ENCODE assay signal across 21 cellular contexts in the genomic region with DNA sequence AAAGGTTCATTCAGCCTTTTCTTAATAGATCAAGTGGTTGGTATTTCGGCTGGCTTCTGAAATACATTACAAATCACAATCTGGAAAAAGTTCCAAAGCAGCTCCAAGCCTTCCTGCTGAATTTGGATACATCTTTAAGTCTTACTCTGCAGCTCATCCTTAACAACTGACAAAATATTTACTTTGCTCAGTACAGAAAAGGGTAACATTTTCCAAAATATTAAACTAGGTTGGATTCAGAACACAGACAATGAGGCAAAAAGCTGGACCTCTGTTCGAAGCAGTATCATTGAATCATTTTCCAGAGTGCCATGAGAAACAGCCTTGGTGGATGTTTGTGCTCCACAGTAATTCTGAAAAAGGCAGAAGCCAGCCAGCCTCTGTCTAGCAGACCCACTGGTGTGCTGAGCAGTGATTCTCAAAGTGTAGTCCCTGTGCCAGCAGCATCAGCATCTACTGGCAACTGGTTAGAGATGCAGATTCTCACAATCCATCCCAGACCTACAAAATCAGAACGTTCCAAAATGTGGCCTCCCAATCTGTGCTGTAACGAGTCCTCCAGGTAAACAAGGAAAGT.
DNase-seq lines count a peak whose midpoint lies in the region; ATAC-seq and TF ChIP-seq lines count a peak whose summit lies in the region.
"Had no signal": no experiment of that assay in that cellular context is flagged by ENCODE, and none has a peak within 500 bp of the region (broad histone marks: within the 10 kb centered on the region; RNA-seq: fewer than 3 reads in every experiment).

No MANE protein-coding gene starts in this region.

- H3K36me3 Mint-ChIP-seq in activated naive CD4-positive, alpha-beta T cell treated with anti-CD3 and anti-CD28 coated beads, Interleukin-2, amount 50 U/mL, for 72 hours: peaks cover 0 to 7% of the 10 kb centered on the region in 2 donors
- H3K36me3 Mint-ChIP-seq in activated T-helper 1 cell treated with anti-CD3 and anti-CD28 coated beads, Interleukin-12 subunit alpha, Interleukin-12 subunit beta, Interleukin-2, Interleukin-4 antibody, amounts not matched to agents 30 ng/mL and 10 ng/mL and 1 ng/mL, durations not matched to agents 14 hours and 24 hours and 36 hours (ENCODE audit: low read depth): no peaks in the 10 kb centered on the region

- peaks cover 63% of the 10 kb centered on the region for H3K4me1 ChIP-seq in left ventricle myocardium inferior
- H3K4me1 ChIP-seq in mucosa of descending colon (ENCODE audit: low read depth): no peaks in the 10 kb centered on the region
- H3K4me1 ChIP-seq: HAP-1 had no signal

- H3K27ac ChIP-seq in left ventricle myocardium inferior (replicated peaks): peak overlapping the region; percentile 84
- H3K27ac ChIP-seq: body of pancreas, neutrophil had no signal

- DNase-seq in cerebellar cortex (ENCODE audit: low spot score): peak; percentile 33
- no peak for DNase-seq in left ventricle myocardium inferior
- no peak for DNase-seq in mucosa of descending colon
- peak; percentile 36 for DNase-seq in superior temporal gyrus (ENCODE audit: extremely low spot score)
- no peak for DNase-seq in activated naive CD4-positive, alpha-beta T cell treated with anti-CD3 and anti-CD28 coated beads, Interleukin-2, amount 50 U/mL, for 72 hours (ENCODE audit: low spot score in 2 of 2)
- DNase-seq in activated T-helper 1 cell treated with anti-CD3 and anti-CD28 coated beads, Interleukin-12 subunit alpha, Interleukin-12 subunit beta, Interleukin-2, Interleukin-4 antibody, amounts not matched to agents 30 ng/mL and 10 ng/mL and 1 ng/mL, durations not matched to agents 14 hours and 24 hours and 36 hours (ENCODE audit: low spot score): no peak
- no peak for DNase-seq in NCI-H187 treated with DMSO at 0.1 percent for 48 hours (lab: John Stamatoyannopoulos, UW)
- no peak for DNase-seq in NCI-H510A treated with DMSO at 0.1 percent for 48 hours (lab: John Stamatoyannopoulos, UW)
- DNase-seq: activated CD4-positive, alpha-beta T cell treated with anti-CD3 and anti-CD28 coated beads, Interleukin-2, amount 50 U/mL, for 1 hour; activated naive CD8-positive, alpha-beta T cell treated with anti-CD3 and anti-CD28 coated beads, Interleukin-2, amount 10 ng/mL, durations not matched to agents 7 days and 5 days; body of pancreas; MG63; NCI-H1436; NCI-H69; RPMI8226; stomach had no signal

- H3K9me3 ChIP-seq in left ventricle myocardium inferior (replicated peaks) (no peaks in the 10 kb centered on the region), mucosa of descending colon (no peaks in the 10 kb centered on the region)
- H3K9me3 ChIP-seq: body of pancreas, HAP-1, MG63, neutrophil, SK-N-SH, stomach had no signal

- no peak overlapping the region for H3K4me3 ChIP-seq in left ventricle myocardium inferior
- H3K4me3 ChIP-seq in mucosa of descending colon: no peak overlapping the region
- H3K4me3 ChIP-seq: body of pancreas, coronary artery, HAP-1, MG63, stomach had no signal

- peaks cover 0 to under 1% of the 10 kb centered on the region in 2 donors for H3K9me3 Mint-ChIP-seq in activated naive CD4-positive, alpha-beta T cell treated with anti-CD3 and anti-CD28 coated beads, Interleukin-2, amount 50 U/mL, for 72 hours
- H3K9me3 Mint-ChIP-seq in activated T-helper 1 cell treated with anti-CD3 and anti-CD28 coated beads, Interleukin-12 subunit alpha, Interleukin-12 subunit beta, Interleukin-2, Interleukin-4 antibody, amounts not matched to agents 30 ng/mL and 10 ng/mL and 1 ng/mL, durations not matched to agents 14 hours and 24 hours and 36 hours: no peaks in the 10 kb centered on the region
- H3K9me3 Mint-ChIP-seq: activated T-helper 17 cell treated with anti-CD3 and anti-CD28 coated beads, Interleukin-2, amount 50 U/mL, for 72 hours had no signal

- H3K4me3 Mint-ChIP-seq in activated T-helper 1 cell treated with anti-CD3 and anti-CD28 coated beads, Interleukin-12 subunit alpha, Interleukin-12 subunit beta, Interleukin-2, Interleukin-4 antibody, amounts not matched to agents 30 ng/mL and 10 ng/mL and 1 ng/mL, durations not matched to agents 14 hours and 24 hours and 36 hours: no peak overlapping the region
- H3K4me3 Mint-ChIP-seq: activated naive CD8-positive, alpha-beta T cell treated with anti-CD3 and anti-CD28 coated beads, Interleukin-2, amount 10 ng/mL, durations not matched to agents 7 days and 5 days; activated T-helper 17 cell treated with anti-CD3 and anti-CD28 coated beads, Interleukin-2, amount 50 U/mL, for 72 hours had no signal

- no peaks in the 10 kb centered on the region for H3K27me3 ChIP-seq in left ventricle myocardium inferior (ENCODE audit: low read depth)
- H3K27me3 ChIP-seq: body of pancreas, MG63, neutrophil, stomach had no signal

- H3K27ac Mint-ChIP-seq in activated naive CD4-positive, alpha-beta T cell treated with anti-CD3 and anti-CD28 coated beads, Interleukin-2, amount 50 U/mL, for 72 hours: no peak overlapping the region
- H3K27ac Mint-ChIP-seq in activated T-helper 1 cell treated with anti-CD3 and anti-CD28 coated beads, Interleukin-12 subunit alpha, Interleukin-12 subunit beta, Interleukin-2, Interleukin-4 antibody, amounts not matched to agents 30 ng/mL and 10 ng/mL and 1 ng/mL, durations not matched to agents 14 hours and 24 hours and 36 hours: no peak overlapping the region
- H3K27ac Mint-ChIP-seq: activated naive CD8-positive, alpha-beta T cell treated with anti-CD3 and anti-CD28 coated beads, Interleukin-2, amount 10 ng/mL, durations not matched to agents 7 days and 5 days; activated T-helper 17 cell treated with anti-CD3 and anti-CD28 coated beads, Interleukin-2, amount 50 U/mL, for 72 hours had no signal

- no peaks in the 10 kb centered on the region for H3K36me3 ChIP-seq in left ventricle myocardium inferior
- no peaks in the 10 kb centered on the region for H3K36me3 ChIP-seq in mucosa of descending colon (ENCODE audit: low read depth)
- H3K36me3 ChIP-seq: HAP-1, MG63, neutrophil, stomach had no signal

- ATAC-seq in mucosa of descending colon: peak; percentile 13
- ATAC-seq in activated naive CD4-positive, alpha-beta T cell treated with anti-CD3 and anti-CD28 coated beads, Interleukin-2, amount 50 U/mL, for 72 hours: no peak
- ATAC-seq: activated T-helper 17 cell treated with anti-CD3 and anti-CD28 coated beads, Interleukin-2, amount 50 U/mL, for 72 hours; body of pancreas had no signal

- TF ChIP-seq CTCF in left ventricle myocardium inferior (IDR thresholded peaks at IDR 0.05; ENCODE audit: borderline replicate concordance) (no peak), mucosa of descending colon (IDR thresholded peaks at IDR 0.05) (no peak)

- intact Hi-C loops in left ventricle myocardium inferior (cut with micrococcal nuclease) (no loop called here), mucosa of descending colon (cut with DNase I, micrococcal nuclease) (no loop called here)
- intact Hi-C loops in activated T-helper 1 cell treated with anti-CD3 and anti-CD28 coated beads, Interleukin-12 subunit alpha, Interleukin-12 subunit beta, Interleukin-2, Interleukin-4 antibody, amounts not matched to agents 30 ng/mL and 10 ng/mL and 1 ng/mL, durations not matched to agents 14 hours and 24 hours and 36 hours (cut with micrococcal nuclease): no loop called here

- H3K27me3 Mint-ChIP-seq in activated T-helper 1 cell treated with anti-CD3 and anti-CD28 coated beads, Interleukin-12 subunit alpha, Interleukin-12 subunit beta, Interleukin-2, Interleukin-4 antibody, amounts not matched to agents 30 ng/mL and 10 ng/mL and 1 ng/mL, durations not matched to agents 14 hours and 24 hours and 36 hours (ENCODE audit: insufficient read depth): no peaks in the 10 kb centered on the region
- H3K27me3 Mint-ChIP-seq: activated naive CD8-positive, alpha-beta T cell treated with anti-CD3 and anti-CD28 coated beads, Interleukin-2, amount 10 ng/mL, durations not matched to agents 7 days and 5 days; activated T-helper 17 cell treated with anti-CD3 and anti-CD28 coated beads, Interleukin-2, amount 50 U/mL, for 72 hours had no signal

- no peaks in the 10 kb centered on the region for H3K4me1 Mint-ChIP-seq in activated T-helper 1 cell treated with anti-CD3 and anti-CD28 coated beads, Interleukin-12 subunit alpha, Interleukin-12 subunit beta, Interleukin-2, Interleukin-4 antibody, amounts not matched to agents 30 ng/mL and 10 ng/mL and 1 ng/mL, durations not matched to agents 14 hours and 24 hours and 36 hours (ENCODE audit: low read depth)
- H3K4me1 Mint-ChIP-seq: activated naive CD8-positive, alpha-beta T cell treated with anti-CD3 and anti-CD28 coated beads, Interleukin-2, amount 10 ng/mL, durations not matched to agents 7 days and 5 days; activated T-helper 17 cell treated with anti-CD3 and anti-CD28 coated beads, Interleukin-2, amount 50 U/mL, for 72 hours had no signal

Comparison
In these comparisons a context has a peak if more than half of its experiments do, and no peak if none do; other contexts are left out.
1. DNase-seq: peak in cerebellar cortex (single experiment) and superior temporal gyrus (single experiment); none in left ventricle myocardium inferior (single experiment), mucosa of descending colon (0 of 3), activated naive CD4-positive, alpha-beta T cell treated with anti-CD3 and anti-CD28 coated beads, Interleukin-2, amount 50 U/mL, for 72 hours (0 of 2), activated T-helper 1 cell treated with anti-CD3 and anti-CD28 coated beads, Interleukin-12 subunit alpha, Interleukin-12 subunit beta, Interleukin-2, Interleukin-4 antibody, amounts not matched to agents 30 ng/mL and 10 ng/mL and 1 ng/mL, durations not matched to agents 14 hours and 24 hours and 36 hours (single experiment), NCI-H187 treated with DMSO at 0.1 percent for 48 hours (single experiment) and NCI-H510A treated with DMSO at 0.1 percent for 48 hours (single experiment).